ENCODE assay signal across 29 cellular contexts in the genomic region with DNA sequence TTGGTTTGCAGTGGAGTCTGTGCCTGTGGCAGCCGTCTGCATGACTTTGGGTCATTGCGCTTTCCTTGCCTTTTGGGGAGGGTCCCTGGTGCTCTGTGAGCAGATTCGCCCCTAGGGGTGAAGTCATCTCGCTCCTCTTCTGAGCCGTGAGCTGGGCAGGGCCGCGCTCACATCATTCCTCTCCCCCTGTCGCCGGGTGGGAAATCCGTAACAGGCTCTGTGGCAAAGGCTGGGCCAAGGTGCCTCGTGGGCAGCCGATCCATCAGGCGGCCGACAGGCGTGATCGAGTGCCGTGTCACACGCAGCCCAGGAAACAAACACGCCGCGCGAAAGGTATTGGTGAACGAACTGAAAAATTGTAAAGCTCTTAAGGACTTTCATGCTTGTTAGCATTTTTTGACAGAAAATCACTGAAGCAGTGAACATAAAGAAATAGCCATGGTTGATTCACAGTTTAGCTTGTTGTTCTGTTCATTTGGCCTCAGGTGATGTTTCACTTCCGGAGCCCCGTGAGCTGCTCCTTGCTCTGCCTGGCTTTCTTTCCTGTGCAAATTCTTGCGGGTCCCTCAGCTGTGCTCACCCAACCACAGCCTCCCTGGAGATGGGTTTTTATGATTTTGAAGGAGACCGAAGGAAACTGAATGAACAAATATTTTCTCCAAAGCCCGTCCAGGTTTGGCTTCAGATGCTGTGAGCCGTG.
DNase-seq lines count a peak whose midpoint lies in the region; ATAC-seq, FAIRE-seq and TF ChIP-seq lines count a peak whose summit lies in the region.
"Had no signal": no experiment of that assay in that cellular context is flagged by ENCODE, and none has a peak within 500 bp of the region (broad histone marks: within the 10 kb centered on the region; RNA-seq: fewer than 3 reads in every experiment).

No MANE protein-coding gene starts in this region.

- no peak for TF ChIP-seq CTCF in MCF 10A (IDR thresholded peaks at IDR 0.05; ENCODE audit: unreplicated experiment)
- TF ChIP-seq CTCF in breast epithelium (IDR thresholded peaks at IDR 0.05): no peak
- TF ChIP-seq CTCF in astrocyte (IDR thresholded peaks at IDR 0.05; ENCODE audit: insufficient read depth, low read depth, low read length): no peak

- no peaks in the 10 kb centered on the region for H3K36me3 ChIP-seq in breast epithelium
- peaks cover 6% of the 10 kb centered on the region for H3K36me3 ChIP-seq in astrocyte (ENCODE audit: insufficient read depth, low read length)

- H3K79me2 ChIP-seq in astrocyte (ENCODE audit: insufficient read depth, low read length): peaks cover 5% of the 10 kb centered on the region

- POLR2A ChIA-PET in MCF 10A (lab: Yijun Ruan, JAX): interaction anchor here (0.6 to 1.2 kb wide), 4 partner anchors 9 to 127 kb away, joined by 3 to 4 read pairs (median 3); no protein-coding TSS in a partner anchor

- intact Hi-C loops in MCF 10A (cut with micrococcal nuclease): loop anchor here (10.0 kb wide), 1 partner anchor 131 kb away; no protein-coding TSS in a partner anchor
- intact Hi-C loops in breast epithelium (cut with DNase I; ENCODE audit: low total_unique reads): no loop called here

- DNase-seq in MCF 10A (ENCODE audit: unreplicated experiment): peak; percentile 33
- no peak for DNase-seq in breast epithelium (ENCODE audit: low spot score in 2 of 2)
- no peak for DNase-seq in astrocyte (ENCODE audit: low read depth)
- peak; percentile 45 for DNase-seq in kidney tubule cell (ENCODE audit: low spot score)
- no peak for DNase-seq in stimulated activated naive CD4-positive, alpha-beta T cell (lab: John Stamatoyannopoulos, UW)
- DNase-seq: activated CD4-positive, alpha-beta T cell treated with anti-CD3 and anti-CD28 coated beads for 4 hours; activated T-cell treated with anti-CD3 and anti-CD28 coated beads, Interleukin-2, amount 50 U/mL, for 4 hours; AML-193; body of pancreas; DND-41; effector CD4-positive, alpha-beta T cell; foreskin fibroblast; immature natural killer cell; KG1; NCI-H1694 treated with DMSO at 0.1 percent for 48 hours; NCI-H2171 treated with DMSO at 0.1 percent for 48 hours; NCI-H526 treated with DMSO at 0.1 percent for 48 hours; nephron progenitor cell; sigmoid colon; stimulated activated CD4-positive, alpha-beta T cell treated with anti-CD3 and anti-CD28 coated beads, Interleukin-15, amount 100 ng/mL, for 24 hours; stomach; T-helper 2 cell had no signal

- H3K27ac ChIP-seq in breast epithelium: no peak overlapping the region
- H3K27ac ChIP-seq in astrocyte (ENCODE audit: low read depth, low read length): no peak overlapping the region
- H3K27ac ChIP-seq: body of pancreas, RWPE1, sigmoid colon, stomach, tibial nerve had no signal

- no peak for TF ChIP-seq POLR2A in breast epithelium (IDR thresholded peaks at IDR 0.05)

- no peak overlapping the region for H3K4me2 ChIP-seq in astrocyte (ENCODE audit: low read length)

- no TSS peak for BruUV-seq in MCF 10A (replicated peaks; lab: Mats Ljungman, UMichigan)

- H3K4me3 Mint-ChIP-seq in MCF 10A (ENCODE audit: unreplicated experiment): no peak overlapping the region
- no peak overlapping the region for H3K4me3 Mint-ChIP-seq in astrocyte (ENCODE audit: unreplicated experiment)
- H3K4me3 Mint-ChIP-seq: activated T-cell treated with anti-CD3 and anti-CD28 coated beads, Interleukin-2, amount 50 U/mL, for 4 hours; immature natural killer cell; nephron progenitor cell had no signal

- H3K4me1 Mint-ChIP-seq in MCF 10A (ENCODE audit: insufficient read depth, unreplicated experiment) (peaks cover 21% of the 10 kb centered on the region), astrocyte (ENCODE audit: low read depth, unreplicated experiment) (peaks cover 25% of the 10 kb centered on the region)
- H3K4me1 Mint-ChIP-seq: immature natural killer cell had no signal

- ATAC-seq in HG02678 (IDR thresholded peaks at IDR 0.05; ENCODE audit: unreplicated experiment): no peak
- ATAC-seq in GM19035 (IDR thresholded peaks at IDR 0.05; ENCODE audit: unreplicated experiment): no peak
- ATAC-seq in GM21526 (IDR thresholded peaks at IDR 0.05; ENCODE audit: low FRiP score, unreplicated experiment): no peak
- ATAC-seq: activated T-cell treated with anti-CD3 and anti-CD28 coated beads, Interleukin-2, amount 50 U/mL, for 4 hours; body of pancreas; GM12878; SK-N-SH treated with all-trans-retinoic acid at 6 μM for 48 hours had no signal

- CTCF ChIA-PET in MCF 10A (lab: Yijun Ruan, JAX): interaction anchor here (0.6 to 2.7 kb wide), 4 partner anchors 9 to 240 kb away, joined by 3 to 20 read pairs (median 6); no protein-coding TSS in a partner anchor

- H3K27me3 Mint-ChIP-seq in MCF 10A (ENCODE audit: insufficient read depth, unreplicated experiment): no peaks in the 10 kb centered on the region
- H3K27me3 Mint-ChIP-seq in astrocyte (ENCODE audit: low read depth, unreplicated experiment): no peaks in the 10 kb centered on the region

- peak overlapping the region; percentile 7 for H3K9ac ChIP-seq in astrocyte (ENCODE audit: low read length)

- H3K36me3 Mint-ChIP-seq in MCF 10A (ENCODE audit: insufficient read depth, unreplicated experiment) (peaks cover 8% of the 10 kb centered on the region), astrocyte (ENCODE audit: low read depth, unreplicated experiment) (peaks cover 1% of the 10 kb centered on the region)

- H2AFZ ChIP-seq in astrocyte (ENCODE audit: low read depth, low read length): no peak overlapping the region

- no peaks in the 10 kb centered on the region for H3K9me3 ChIP-seq in breast epithelium
- no peaks in the 10 kb centered on the region for H3K9me3 ChIP-seq in astrocyte (ENCODE audit: insufficient read depth, low read depth, low read length)
- H3K9me3 ChIP-seq: sigmoid colon, stomach had no signal

- H3K4me1 ChIP-seq in breast epithelium (no peaks in the 10 kb centered on the region), astrocyte (ENCODE audit: insufficient read depth, low read length) (peaks cover 27% of the 10 kb centered on the region)

- FAIRE-seq in astrocyte (lab: Jason Lieb, UNC): no peak
- FAIRE-seq: GM12878 had no signal

- H4K20me1 ChIP-seq in astrocyte (ENCODE audit: insufficient read depth, low read length): no peaks in the 10 kb centered on the region

- H3K27me3 ChIP-seq in breast epithelium (no peaks in the 10 kb centered on the region), astrocyte (ENCODE audit: insufficient read depth, low read length) (no peaks in the 10 kb centered on the region)
- H3K27me3 ChIP-seq: body of pancreas, sigmoid colon, stomach, tibial nerve had no signal

- H3K4me3 ChIP-seq in breast epithelium: no peak overlapping the region
- no peak overlapping the region for H3K4me3 ChIP-seq in astrocyte (ENCODE audit: insufficient read depth, low read depth, low read length)
- H3K4me3 ChIP-seq: body of pancreas, GM12878, sigmoid colon, stomach, tibial nerve had no signal

- no peaks in the 10 kb centered on the region for H3K9me3 Mint-ChIP-seq in MCF 10A (ENCODE audit: unreplicated experiment)
- H3K9me3 Mint-ChIP-seq in astrocyte (ENCODE audit: unreplicated experiment): no peaks in the 10 kb centered on the region
- H3K9me3 Mint-ChIP-seq: activated T-cell treated with anti-CD3 and anti-CD28 coated beads, Interleukin-2, amount 50 U/mL, for 4 hours; immature natural killer cell; nephron progenitor cell had no signal

- H3K27ac Mint-ChIP-seq in MCF 10A (ENCODE audit: low read depth, unreplicated experiment) (peak overlapping the region; percentile 75), astrocyte (ENCODE audit: unreplicated experiment) (no peak overlapping the region)
- H3K27ac Mint-ChIP-seq: immature natural killer cell, nephron progenitor cell had no signal

Comparison
In these comparisons a context has a peak if more than half of its experiments do, and no peak if none do; other contexts are left out.
1. DNase-seq: peak in MCF 10A (single experiment) and kidney tubule cell (single experiment); none in breast epithelium (0 of 2), astrocyte (single experiment) and stimulated activated naive CD4-positive, alpha-beta T cell (0 of 6).